Comparison of ENCODE assay signal across 11 cellular contexts in genomic region chr12:54415223-54415929, GRCh38. TPM values are rescaled to one million over a fixed set of nuclear protein-coding genes. Genes with fewer than 3 reads are reported as not detected.
DNase-seq lines count a peak whose midpoint lies in the region; FAIRE-seq and TF ChIP-seq lines count a peak whose summit lies in the region.
"Had no signal": no experiment of that assay in that cellular context is flagged by ENCODE, and none has a peak within 500 bp of the region (broad histone marks: within the 10 kb centered on the region; RNA-seq: fewer than 3 reads in every experiment).

No MANE protein-coding gene starts in this region.

- no peak overlapping the region for H4K91ac ChIP-seq in trophoblast cell (ENCODE audit: low read depth, low read length)

- H3K36me3 ChIP-seq in BJ (ENCODE audit: control insufficient read depth, insufficient read depth, low read length) (peaks cover 3% of the 10 kb centered on the region; the same call in 1 of the 2 replicates), trophoblast cell (ENCODE audit: control insufficient read depth in 1 of 2, insufficient read depth in 2 of 2, low read length in 2 of 2) (peaks cover 7 to 9% of the 10 kb centered on the region in 2 experiments), WERI-Rb-1 (peaks cover 3% of the 10 kb centered on the region; the same call in 1 of the 2 replicates)

- no peak overlapping the region for H3K9ac ChIP-seq in trophoblast cell (ENCODE audit: low read length)

- no CpG with 5 or more reads among the region's 4 CpGs for WGBS in trophoblast cell (ENCODE audit: extremely low coverage, insufficient coverage, insufficient read length)

- no peak overlapping the region for H2AFZ ChIP-seq in trophoblast cell (ENCODE audit: insufficient read depth, low read length, poor library complexity)

- peaks cover 17 to 23% of the 10 kb centered on the region in 2 experiments for H3K4me1 ChIP-seq in trophoblast cell (ENCODE audit: control insufficient read depth in 1 of 2, insufficient read depth in 2 of 2, low read length in 2 of 2)

- POLR2A ChIA-PET in BJ (lab: Charles Lee): interaction anchor here (0.6 kb wide), 1 partner anchor 1409 kb away, joined by 4 read pairs; the partner anchor contains the start of gene EIF4B
- POLR2A ChIA-PET in GM10248 (lab: Yijun Ruan, JAX): no interaction called here

- no peak overlapping the region for H2BK12ac ChIP-seq in trophoblast cell (ENCODE audit: low read length)

- H4K8ac ChIP-seq in trophoblast cell (ENCODE audit: low read depth, low read length): no peak overlapping the region

- H3K23ac ChIP-seq in trophoblast cell (ENCODE audit: low read length): no peak overlapping the region

- H3K14ac ChIP-seq in trophoblast cell (ENCODE audit: low read length): no peak overlapping the region

- no peak overlapping the region for H2AK5ac ChIP-seq in trophoblast cell (ENCODE audit: low read length)

- no peak overlapping the region for H2BK120ac ChIP-seq in trophoblast cell (ENCODE audit: insufficient read depth, low read length, poor library complexity)

- no peak overlapping the region for H3K4ac ChIP-seq in trophoblast cell (ENCODE audit: low read depth, low read length)

- no peak overlapping the region for H3K4me3 ChIP-seq in BJ (ENCODE audit: low read depth, low read length)
- no peak overlapping the region for H3K4me3 ChIP-seq in choroid plexus epithelial cell (ENCODE audit: low read depth, low read length)
- H3K4me3 ChIP-seq in trophoblast cell (ENCODE audit: low read depth, low read length): no peak overlapping the region
- no peak overlapping the region for H3K4me3 ChIP-seq in WERI-Rb-1 (ENCODE audit: low read depth, low read length)

- peaks cover 18% of the 10 kb centered on the region for H3K79me1 ChIP-seq in trophoblast cell (ENCODE audit: low read length)

- H3K18ac ChIP-seq in trophoblast cell (ENCODE audit: low read length): no peak overlapping the region

- no peak overlapping the region for H2BK5ac ChIP-seq in trophoblast cell (ENCODE audit: low read depth, low read length, poor library complexity)

- H3K27ac ChIP-seq in trophoblast cell (ENCODE audit: low read depth, low read length): no peak overlapping the region
- H3K27ac ChIP-seq in WERI-Rb-1: no peak overlapping the region

- CTCF ChIA-PET in BJ (lab: Yijun Ruan, JAX): interaction anchor here (0.7 to 11.8 kb wide), 8 partner anchors 13 to 165 kb away, joined by 3 to 209 read pairs (median 3); no protein-coding TSS in a partner anchor
- CTCF ChIA-PET in GM10248 (lab: Yijun Ruan, JAX): interaction anchor here (1.2 to 14.5 kb wide), 5 partner anchors 12 to 36 kb away, joined by 4 to 280 read pairs (median 8); no protein-coding TSS in a partner anchor

- no peak for FAIRE-seq in frontal cortex (lab: Jason Lieb, UNC)
- FAIRE-seq: islet of Langerhans had no signal

- TF ChIP-seq CTCF in BJ (IDR thresholded peaks at IDR 0.05; ENCODE audit: insufficient read depth, low read depth, low read length) (peak; percentile 11; the same call in 1 of the 2 replicates), choroid plexus epithelial cell (conservative IDR thresholded peaks at IDR 0.05; ENCODE audit: low read depth, low read length) (peak; percentile 33), WERI-Rb-1 (IDR thresholded peaks at IDR 0.05; ENCODE audit: low read depth, low read length) (no peak), GM10248 (IDR thresholded peaks at IDR 0.05; ENCODE audit: control extremely low read depth, extremely low read depth, low read depth, missing control alignments) (no peak)

- H3K4me2 ChIP-seq in trophoblast cell (ENCODE audit: low read length): no peak overlapping the region

- peaks cover 10% of the 10 kb centered on the region for H3K79me2 ChIP-seq in trophoblast cell (ENCODE audit: control insufficient read depth, insufficient read depth, low read length, poor library complexity)

- no peak overlapping the region for H4K12ac ChIP-seq in trophoblast cell (ENCODE audit: low read depth, low read length)

- H3K9me3 ChIP-seq in trophoblast cell (ENCODE audit: insufficient read depth, low read depth, low read length) (peaks cover 2% of the 10 kb centered on the region), WERI-Rb-1 (ENCODE audit: severe bottlenecking) (no peaks in the 10 kb centered on the region)

- DNase-seq in BJ (ENCODE audit: low read depth) (no peak), LHCN-M2 (ENCODE audit: low read depth) (peak; percentile 34), choroid plexus epithelial cell (ENCODE audit: low read depth) (no peak), trophoblast cell (peak; percentile 75 to 82), WERI-Rb-1 (no peak), GM10248 (ENCODE audit: extremely low spot score) (no peak), frontal cortex (ENCODE audit: low spot score in 2 of 2) (no peak)
- DNase-seq in activated CD4-positive, CD25-positive, alpha-beta regulatory T cell treated with anti-CD3 and anti-CD28 coated beads, Interleukin-2, amount 50 U/mL, for 72 hours: no peak
- DNase-seq: cerebellar nuclear complex, NCI-H446 had no signal

- no peaks in the 10 kb centered on the region for H3K27me3 ChIP-seq in BJ (ENCODE audit: control insufficient read depth, insufficient read depth, low read length)
- H3K27me3 ChIP-seq in trophoblast cell (ENCODE audit: insufficient read depth, low read length): no peaks in the 10 kb centered on the region
- no peaks in the 10 kb centered on the region for H3K27me3 ChIP-seq in WERI-Rb-1 (ENCODE audit: insufficient read depth, low read depth, severe bottlenecking)

RNA-seq across cellular contexts. Expression of gene ITGA5, which starts 3.7 kb away (rescaled TPM):
- polyA plus RNA-seq in BJ (2011; rRNA removed): 170 and 375 TPM in 2 replicates
- 199 and 236 TPM in 2 replicates for polyA minus RNA-seq in BJ (2011; rRNA and poly(A)+ RNA removed)
- 202 and 242 TPM in 2 replicates for total RNA-seq in LHCN-M2 (2014; rRNA removed)
- polyA plus RNA-seq in LHCN-M2 (2012): 120 TPM
- polyA plus RNA-seq in trophoblast cell (2013): 81.6 and 90.0 TPM in 2 replicates
- total RNA-seq in frontal cortex: 3.7 TPM

RNA-seq across cellular contexts. Expression of gene ZNF385A, which starts 30.8 kb away (rescaled TPM):
- polyA plus RNA-seq in BJ (2011; rRNA removed): 0.92 and 0.96 TPM in 2 replicates
- polyA minus RNA-seq in BJ (2011; rRNA and poly(A)+ RNA removed): 1.1 and 1.2 TPM in 2 replicates
- total RNA-seq in LHCN-M2 (2014; rRNA removed) (2.6 and 3.7 TPM in 2 replicates), frontal cortex (1.2 TPM)
- 6.2 TPM for polyA plus RNA-seq in LHCN-M2 (2012)
- polyA plus RNA-seq in trophoblast cell (2013): 74.0 and 75.2 TPM in 2 replicates

RNA-seq across cellular contexts. Expression of gene GPR84, which starts 51.1 kb away (rescaled TPM):
- not detected in 2 replicates for polyA plus RNA-seq in BJ (2011; rRNA removed)
- polyA minus RNA-seq in BJ (2011; rRNA and poly(A)+ RNA removed): not detected in 2 replicates
- total RNA-seq in LHCN-M2 (2014; rRNA removed) (not detected in 2 replicates), frontal cortex (not detected)
- polyA plus RNA-seq in LHCN-M2 (2012): not detected
- 0.04 and 0.06 TPM in 2 replicates for polyA plus RNA-seq in trophoblast cell (2013)

RNA-seq across cellular contexts. Expression of gene GTSF1, which starts 58.0 kb away (rescaled TPM):
- polyA plus RNA-seq in BJ (2011; rRNA removed): not detected in 2 replicates
- not detected in 2 replicates for polyA minus RNA-seq in BJ (2011; rRNA and poly(A)+ RNA removed)
- not detected in 2 replicates for total RNA-seq in LHCN-M2 (2014; rRNA removed)
- polyA plus RNA-seq in LHCN-M2 (2012): not detected
- not detected in 2 replicates for polyA plus RNA-seq in trophoblast cell (2013)
- total RNA-seq in frontal cortex: not detected

Comparison
In these comparisons a context has a peak if more than half of its experiments do, and no peak if none do; other contexts are left out.
1. DNase-seq: peak in LHCN-M2 (single experiment) and trophoblast cell (2 of 2); none in BJ (single experiment), choroid plexus epithelial cell (single experiment), activated CD4-positive, CD25-positive, alpha-beta regulatory T cell treated with anti-CD3 and anti-CD28 coated beads, Interleukin-2, amount 50 U/mL, for 72 hours (single experiment), WERI-Rb-1 (single experiment), GM10248 (single experiment) and frontal cortex (0 of 2).
2. CTCF ChIP-seq: peak in BJ (single experiment) and choroid plexus epithelial cell (single experiment); none in WERI-Rb-1 (single experiment) and GM10248 (single experiment).
3. RNA of gene ITGA5, which starts 3.7 kb away (total RNA-seq): 202 to 242 TPM in LHCN-M2; 3.7 TPM in frontal cortex (single experiment); every median in the first group is over 10 times any median in the second.